In the genomic region with DNA sequence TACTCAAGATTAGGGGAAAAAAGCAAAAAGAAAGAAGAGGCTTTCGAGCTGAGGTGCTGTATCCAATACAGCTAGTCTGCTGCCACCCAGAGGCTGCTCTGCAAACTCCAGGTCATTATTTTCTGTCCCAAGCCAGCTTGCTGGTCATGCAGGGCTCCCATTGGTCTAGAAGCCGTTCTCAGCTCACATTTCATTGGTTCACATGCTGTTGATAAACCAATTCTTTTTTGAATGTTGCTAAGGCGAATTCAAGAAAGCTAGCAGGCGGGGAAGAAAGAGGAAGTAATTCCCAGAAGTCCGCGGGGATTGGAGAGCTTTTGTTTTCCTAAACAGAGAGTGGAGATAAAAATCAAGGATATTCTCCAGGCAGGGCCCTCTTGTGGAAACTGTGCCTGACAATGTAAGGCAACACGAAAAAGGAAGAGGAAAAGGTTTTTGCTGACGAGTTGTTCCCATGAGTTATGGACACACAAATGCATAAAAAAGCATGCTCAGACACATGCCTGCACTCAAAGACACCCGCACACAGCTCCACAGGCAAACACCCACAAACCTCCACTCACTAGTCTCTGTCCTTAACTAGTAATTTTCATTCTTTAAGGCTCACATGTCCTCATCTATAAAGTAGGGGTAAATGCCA, we compare ENCODE assay signal across 8 cellular contexts. TPM values are rescaled to one million over a fixed set of nuclear protein-coding genes. Genes with fewer than 3 reads are reported as not detected.
DNase-seq lines count a peak whose midpoint lies in the region; ATAC-seq and TF ChIP-seq lines count a peak whose summit lies in the region.

No MANE protein-coding gene starts in this region.

- TF ChIP-seq CTCF in AG09309 (IDR thresholded peaks at IDR 0.05; ENCODE audit: control insufficient read depth, insufficient read depth, low read depth, low read length, missing control alignments) (peak; percentile 76), kidney epithelial cell (IDR thresholded peaks at IDR 0.05; ENCODE audit: insufficient read depth, low read length, poor library complexity, severe bottlenecking) (peak; percentile 74)

- H3K4me3 ChIP-seq in AG09309 (ENCODE audit: control insufficient read depth, low read depth, low read length): no peak overlapping the region
- H3K4me3 ChIP-seq in kidney epithelial cell (ENCODE audit: low read depth, low read length): no peak overlapping the region

- H3K27me3 ChIP-seq in kidney epithelial cell (ENCODE audit: control insufficient read depth, insufficient read depth, low read length): no peaks in the 10 kb centered on the region

- DNase-seq in AG09309 (ENCODE audit: low read depth) (peak; percentile 95), NCI-H2227 treated with DMSO at 0.1 percent for 48 hours (lab: John Stamatoyannopoulos, UW) (peak; percentile 95), cerebellum (ENCODE audit: low spot score) (peak; percentile 94), kidney epithelial cell (ENCODE audit: low read depth) (peak; percentile 97)
- DNase-seq in activated CD4-positive, CD25-positive, alpha-beta regulatory T cell treated with anti-CD3 and anti-CD28 coated beads, Interleukin-2, amount 50 U/mL, for 16 hours (ENCODE audit: low read depth, low spot score): peak; percentile 59
- DNase-seq in stimulated activated CD4-positive, alpha-beta T cell treated with anti-CD3 and anti-CD28 coated beads, Interleukin-15, amount 100 ng/mL, for 48 hours (ENCODE audit: low read depth in 2 of 2): peak; percentile 68 to 82

- peak; percentile 100 for ATAC-seq in GM18907 (IDR thresholded peaks at IDR 0.05; ENCODE audit: unreplicated experiment)
- peak; percentile 99 for ATAC-seq in HG03196 (IDR thresholded peaks at IDR 0.05; ENCODE audit: unreplicated experiment)

- H3K36me3 ChIP-seq in kidney epithelial cell (ENCODE audit: control insufficient read depth, insufficient read depth, low read length): no peaks in the 10 kb centered on the region

RNA-seq across cellular contexts. Expression of a gene that starts 33.4 kb away (rescaled TPM):
- total RNA-seq in cerebellum: 66.6 TPM
- total RNA-seq in kidney epithelial cell: 142 and 163 TPM in 2 replicates
